15 cellular contexts compared by ENCODE assay signal in genomic region chr11:2509481-2510001, GRCh38.
A peak's percentile ranks its signal among the peaks of the same experiment; 100 is the strongest.
DNase-seq lines count a peak whose midpoint lies in the region; ATAC-seq and TF ChIP-seq lines count a peak whose summit lies in the region.
"Had no signal": no experiment of that assay in that cellular context is flagged by ENCODE, and none has a peak within 500 bp of the region (broad histone marks: within the 10 kb centered on the region; RNA-seq: fewer than 3 reads in every experiment).

No MANE protein-coding gene starts in this region.

- H3K4me1 Mint-ChIP-seq in immature natural killer cell, result no peaks in the 10 kb centered on the region
- H3K4me1 Mint-ChIP-seq: neural crest cell had no signal

- H3K27me3 ChIP-seq in lower lobe of right lung (ENCODE audit: low read depth), result no peaks in the 10 kb centered on the region

- H3K27ac ChIP-seq in lower lobe of right lung, result no peak overlapping the region

- no peak overlapping the region for H3K4me3 ChIP-seq in lower lobe of right lung
- H3K4me3 ChIP-seq: HAP-1 had no signal

- peaks cover 0 to 3% (median 2%) of the 10 kb centered on the region in 3 donors for H3K27me3 Mint-ChIP-seq in immature natural killer cell (ENCODE audit: low read depth in 3 of 3)
- H3K27me3 Mint-ChIP-seq: activated CD4-positive, alpha-beta T cell treated with anti-CD3 and anti-CD28 coated beads, Interleukin-2, amount 10 ng/mL, durations not matched to agents 24 days and 14 days; memory B cell had no signal

- peaks cover 16% of the 10 kb centered on the region for H3K4me1 ChIP-seq in lower lobe of right lung
- H3K4me1 ChIP-seq: HAP-1 had no signal

- H3K36me3 ChIP-seq in lower lobe of right lung, result no peaks in the 10 kb centered on the region
- H3K36me3 ChIP-seq: HAP-1 had no signal

- DNase-seq in 8988T (peak; percentile 11), GM13977 (ENCODE audit: low spot score) (peak; percentile 9), lower lobe of right lung (peak; percentile 39), NOMO-1 treated with DMSO at 0.1 percent for 48 hours (lab: John Stamatoyannopoulos, UW; ENCODE audit: unreplicated experiment) (no peak), immature natural killer cell (no peak), NCI-H2107 treated with DMSO at 0.1 percent for 48 hours (lab: John Stamatoyannopoulos, UW; ENCODE audit: unreplicated experiment) (no peak)
- DNase-seq in effector CD8-positive, alpha-beta T cell (lab: John Stamatoyannopoulos, UW), result no peak
- DNase-seq: activated CD4-positive, alpha-beta T cell treated with anti-CD3 and anti-CD28 coated beads, Interleukin-2, amount 10 ng/mL, durations not matched to agents 24 days and 14 days; DMS153; NCI-H1048 had no signal

- H3K27ac Mint-ChIP-seq in immature natural killer cell, result no peak overlapping the region
- H3K27ac Mint-ChIP-seq: activated CD4-positive, alpha-beta T cell treated with anti-CD3 and anti-CD28 coated beads, Interleukin-2, amount 10 ng/mL, durations not matched to agents 24 days and 14 days; memory B cell; stimulated activated effector memory CD8-positive, alpha-beta T cell treated with anti-CD3 and anti-CD28 coated beads, Interleukin-12 subunit alpha, Interleukin-12 subunit beta, amount 100 ng/mL, for 72 hours had no signal

- no peaks in the 10 kb centered on the region for H3K36me3 Mint-ChIP-seq in immature natural killer cell
- H3K36me3 Mint-ChIP-seq: stimulated activated effector memory CD8-positive, alpha-beta T cell treated with anti-CD3 and anti-CD28 coated beads, Interleukin-12 subunit alpha, Interleukin-12 subunit beta, amount 100 ng/mL, for 72 hours had no signal

- intact Hi-C loops in lower lobe of right lung (cut with DNase I), result no loop called here

- TF ChIP-seq CTCF in GM13977 (IDR thresholded peaks at IDR 0.05; ENCODE audit: extremely low read depth, insufficient read depth, missing control alignments), result no peak
- TF ChIP-seq CTCF in lower lobe of right lung (IDR thresholded peaks at IDR 0.05), result no peak

- no peaks in the 10 kb centered on the region for H3K9me3 ChIP-seq in lower lobe of right lung
- H3K9me3 ChIP-seq: HAP-1 had no signal

- in situ Hi-C loops in GM13977 (cut with MboI; ENCODE audit: low pct_unique_long_range_greater_than_20kb, low sequenced_read_pairs, unreplicated experiment), result no loop called here

- no peaks in the 10 kb centered on the region for H3K9me3 Mint-ChIP-seq in immature natural killer cell
- H3K9me3 Mint-ChIP-seq: activated CD4-positive, alpha-beta T cell treated with anti-CD3 and anti-CD28 coated beads, Interleukin-2, amount 10 ng/mL, durations not matched to agents 24 days and 14 days; memory B cell; neural crest cell; stimulated activated effector memory CD8-positive, alpha-beta T cell treated with anti-CD3 and anti-CD28 coated beads, Interleukin-12 subunit alpha, Interleukin-12 subunit beta, amount 100 ng/mL, for 72 hours had no signal

- no peak overlapping the region for H3K4me3 Mint-ChIP-seq in immature natural killer cell
- H3K4me3 Mint-ChIP-seq: activated CD4-positive, alpha-beta T cell treated with anti-CD3 and anti-CD28 coated beads, Interleukin-2, amount 10 ng/mL, durations not matched to agents 24 days and 14 days; memory B cell; neural crest cell; stimulated activated effector memory CD8-positive, alpha-beta T cell treated with anti-CD3 and anti-CD28 coated beads, Interleukin-12 subunit alpha, Interleukin-12 subunit beta, amount 100 ng/mL, for 72 hours had no signal

- ATAC-seq in esophagus mucosa (peak; percentile 31), lower lobe of right lung (no peak)
- ATAC-seq: stimulated activated effector memory CD8-positive, alpha-beta T cell treated with anti-CD3 and anti-CD28 coated beads, Interleukin-12 subunit alpha, Interleukin-12 subunit beta, amount 100 ng/mL, for 72 hours had no signal

Comparison
In these comparisons a context has a peak if more than half of its experiments do, and no peak if none do; other contexts are left out.
1. DNase-seq: peak in 8988T (single experiment), GM13977 (single experiment) and lower lobe of right lung (single experiment); none in NOMO-1 treated with DMSO at 0.1 percent for 48 hours (single experiment), immature natural killer cell (0 of 3), effector CD8-positive, alpha-beta T cell (single experiment) and NCI-H2107 treated with DMSO at 0.1 percent for 48 hours (single experiment).